Comparison of ENCODE assay signal across 1 cellular context in the genomic region with DNA sequence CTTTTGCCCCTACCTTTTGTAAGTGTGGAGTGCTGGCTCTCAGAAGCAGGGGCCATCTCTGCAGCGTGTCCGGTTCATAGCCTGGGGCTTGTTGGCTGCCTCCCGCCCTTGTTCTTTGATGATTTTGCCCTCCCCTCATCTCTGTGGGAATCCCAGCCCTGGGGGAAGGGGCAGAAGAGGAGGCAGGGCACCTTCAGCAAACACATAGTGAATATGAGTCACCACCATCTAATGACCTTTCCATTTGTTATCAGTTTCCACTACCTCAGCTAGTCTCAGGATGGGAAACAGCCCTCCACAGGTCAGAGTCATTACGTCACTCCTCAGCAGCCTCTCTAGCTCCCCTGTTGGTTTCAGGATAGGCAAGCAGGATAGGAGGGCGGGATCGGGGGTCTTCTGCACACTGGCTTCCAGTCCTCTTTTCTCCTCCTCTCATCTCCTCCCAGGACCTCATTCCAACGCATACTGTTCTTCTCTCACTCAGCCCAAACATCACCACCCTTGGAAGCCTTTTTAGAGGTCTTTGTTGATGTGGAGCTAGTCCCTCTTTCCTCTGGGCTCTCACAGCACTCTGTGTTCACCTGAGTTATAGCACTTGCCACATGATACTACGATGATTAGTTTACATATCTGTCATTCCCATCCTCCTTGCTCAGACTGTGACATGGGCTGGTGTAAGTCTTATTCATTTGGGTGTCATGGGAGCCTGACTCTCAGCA.
TF ChIP-seq lines count a peak whose summit lies in the region.

No MANE protein-coding gene starts in this region.

TF ChIP-seq in HepG2, 621 proteins besides CTCF, POLR2A, EP300 and RAD21 (continued from another document and continues in another):
- TF ChIP-seq RBM22 (optimal IDR thresholded peaks at IDR 0.05; ENCODE audit: low read length) (no peak), CBX1 (IDR thresholded peaks at IDR 0.05; ENCODE audit: low read depth) (peak; percentile 68), SETDB1 (CRISPR knock-in tag; IDR thresholded peaks at IDR 0.05; ENCODE audit: borderline replicate concordance) (no peak), ZNF232 (CRISPR knock-in tag; IDR thresholded peaks at IDR 0.05; ENCODE audit: borderline replicate concordance) (peak; percentile 70; the same call in 1 of the 2 replicates), ZNF619 (CRISPR knock-in tag; IDR thresholded peaks at IDR 0.05) (no peak), KDM6A (CRISPR knock-in tag; IDR thresholded peaks at IDR 0.05; ENCODE audit: low read depth) (peak; percentile 50; the same call in 1 of the 2 replicates), PHF8 (CRISPR knock-in tag; IDR thresholded peaks at IDR 0.05) (peak; percentile 31; the same call in 1 of the 2 replicates), ZMYM3 (CRISPR knock-in tag; IDR thresholded peaks at IDR 0.05) (no peak; the same call in none of the 2 replicates), ZNF543 (CRISPR knock-in tag; IDR thresholded peaks at IDR 0.05) (0 out of 2 replicates have a peak, but pooled peaks have one; percentile 26), ARNT (IDR thresholded peaks at IDR 0.05) (no peak), JUNB (CRISPR knock-in tag; IDR thresholded peaks at IDR 0.05; ENCODE audit: borderline replicate concordance) (peak; percentile 97), ZNF496 (CRISPR knock-in tag; IDR thresholded peaks at IDR 0.05; ENCODE audit: insufficient replicate concordance) (no peak), BCL3 (CRISPR knock-in tag; IDR thresholded peaks at IDR 0.05) (no peak), ZEB1 (IDR thresholded peaks at IDR 0.05; ENCODE audit: insufficient replicate concordance, low read depth) (no peak), SSRP1 (CRISPR knock-in tag; IDR thresholded peaks at IDR 0.05) (no peak), SNAPC2 (CRISPR knock-in tag; IDR thresholded peaks at IDR 0.05) (no peak), GLI4 (CRISPR knock-in tag; IDR thresholded peaks at IDR 0.05; ENCODE audit: borderline replicate concordance) (no peak), IKZF4 (CRISPR knock-in tag; IDR thresholded peaks at IDR 0.05; ENCODE audit: borderline replicate concordance, low read depth, not compliant biosample characterization) (no peak), ZNF75D (CRISPR knock-in tag; IDR thresholded peaks at IDR 0.05; ENCODE audit: borderline replicate concordance) (no peak), ZNF746 (CRISPR knock-in tag; IDR thresholded peaks at IDR 0.05) (peak; percentile 94), SP1 (IDR thresholded peaks at IDR 0.05) (no peak), SP1 (CRISPR knock-in tag; IDR thresholded peaks at IDR 0.05) (no peak), ZNF383 (CRISPR knock-in tag; IDR thresholded peaks at IDR 0.05; ENCODE audit: borderline replicate concordance) (no peak), ZNF10 (CRISPR knock-in tag; IDR thresholded peaks at IDR 0.05; ENCODE audit: borderline replicate concordance, low read depth) (no peak), ZNF354B (CRISPR knock-in tag; IDR thresholded peaks at IDR 0.05) (no peak), NFATC3 (CRISPR knock-in tag; IDR thresholded peaks at IDR 0.05) (peak; percentile 54; the same call in 1 of the 2 replicates), EHMT2 (IDR thresholded peaks at IDR 0.05; ENCODE audit: borderline replicate concordance, low read depth, low read length) (no peak), ZNF256 (CRISPR knock-in tag; conservative IDR thresholded peaks at IDR 0.05) (no peak), FOXC1 (CRISPR knock-in tag; IDR thresholded peaks at IDR 0.05; ENCODE audit: borderline replicate concordance) (no peak), SNRNP70 (IDR thresholded peaks at IDR 0.05; ENCODE audit: low read depth, low read length) (no peak), ZNF850 (CRISPR knock-in tag; conservative IDR thresholded peaks at IDR 0.05) (no peak), ZNF260 (CRISPR knock-in tag; IDR thresholded peaks at IDR 0.05; ENCODE audit: borderline replicate concordance, low read depth) (no peak), ZSCAN21 (CRISPR knock-in tag; IDR thresholded peaks at IDR 0.05; ENCODE audit: borderline replicate concordance) (no peak), ZNF770 (CRISPR knock-in tag; IDR thresholded peaks at IDR 0.05) (0 out of 2 replicates have a peak, but pooled peaks have one; percentile 19), KLF6 (CRISPR knock-in tag; IDR thresholded peaks at IDR 0.05) (no peak), MAFK (conservative IDR thresholded peaks at IDR 0.05 in 1 of 2, IDR thresholded peaks at IDR 0.05 in 1 of 2; ENCODE audit: low read length in 2 of 2) (peak; percentile 35 to 44; a peak in 2 of 4 replicates), ZBTB21 (CRISPR knock-in tag; IDR thresholded peaks at IDR 0.05) (peak; percentile 91), HBP1 (CRISPR knock-in tag; IDR thresholded peaks at IDR 0.05; ENCODE audit: low read depth) (no peak), ZZZ3 (CRISPR knock-in tag; IDR thresholded peaks at IDR 0.05; ENCODE audit: borderline replicate concordance) (no peak), RBFOX2 (IDR thresholded peaks at IDR 0.05; ENCODE audit: low read depth, low read length) (no peak), PATZ1 (CRISPR knock-in tag; IDR thresholded peaks at IDR 0.05) (peak; percentile 95), AKAP8 (CRISPR knock-in tag; IDR thresholded peaks at IDR 0.05) (0 out of 2 replicates have a peak, but pooled peaks have one; percentile 42), MED13 (CRISPR knock-in tag; IDR thresholded peaks at IDR 0.05) (peak; percentile 62), KLF9 (CRISPR knock-in tag; IDR thresholded peaks at IDR 0.05; ENCODE audit: low read depth) (0 out of 2 replicates have a peak, but pooled peaks have one; percentile 14), HOXA9 (CRISPR knock-in tag; IDR thresholded peaks at IDR 0.05; ENCODE audit: borderline replicate concordance) (no peak), MXD3 (CRISPR knock-in tag; IDR thresholded peaks at IDR 0.05) (no peak; the same call in 1 of the 2 replicates), PHF20 (CRISPR knock-in tag; IDR thresholded peaks at IDR 0.05) (no peak), ZNF3 (CRISPR knock-in tag; IDR thresholded peaks at IDR 0.05) (no peak), ZNF549 (CRISPR knock-in tag; IDR thresholded peaks at IDR 0.05) (no peak)
- TF ChIP-seq, protein P1, sequence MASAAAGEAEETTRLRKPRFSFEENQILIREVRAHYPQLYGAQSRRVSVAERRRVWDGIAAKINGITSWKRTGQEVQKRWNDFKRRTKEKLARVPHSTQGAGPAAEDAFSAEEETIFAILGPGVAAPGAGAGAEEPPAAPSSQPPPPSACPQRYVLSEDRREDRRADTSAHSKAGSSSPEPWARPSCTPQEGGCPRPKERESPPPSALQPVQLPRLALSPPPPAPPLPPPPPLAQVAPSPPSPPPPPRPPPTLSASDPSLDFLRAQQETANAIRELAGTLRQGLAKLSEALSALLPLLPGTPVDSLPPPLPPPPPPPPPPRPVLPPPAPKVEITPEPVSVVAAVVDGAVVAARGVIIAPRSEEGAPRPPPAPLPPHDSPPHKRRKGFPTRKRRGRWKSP (CRISPR knock-in tag; IDR thresholded peaks at IDR 0.05), result no peak
- TF ChIP-seq, protein P2, sequence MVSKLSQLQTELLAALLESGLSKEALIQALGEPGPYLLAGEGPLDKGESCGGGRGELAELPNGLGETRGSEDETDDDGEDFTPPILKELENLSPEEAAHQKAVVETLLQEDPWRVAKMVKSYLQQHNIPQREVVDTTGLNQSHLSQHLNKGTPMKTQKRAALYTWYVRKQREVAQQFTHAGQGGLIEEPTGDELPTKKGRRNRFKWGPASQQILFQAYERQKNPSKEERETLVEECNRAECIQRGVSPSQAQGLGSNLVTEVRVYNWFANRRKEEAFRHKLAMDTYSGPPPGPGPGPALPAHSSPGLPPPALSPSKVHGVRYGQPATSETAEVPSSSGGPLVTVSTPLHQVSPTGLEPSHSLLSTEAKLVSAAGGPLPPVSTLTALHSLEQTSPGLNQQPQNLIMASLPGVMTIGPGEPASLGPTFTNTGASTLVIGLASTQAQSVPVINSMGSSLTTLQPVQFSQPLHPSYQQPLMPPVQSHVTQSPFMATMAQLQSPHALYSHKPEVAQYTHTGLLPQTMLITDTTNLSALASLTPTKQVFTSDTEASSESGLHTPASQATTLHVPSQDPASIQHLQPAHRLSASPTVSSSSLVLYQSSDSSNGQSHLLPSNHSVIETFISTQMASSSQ (IDR thresholded peaks at IDR 0.05; ENCODE audit: low read depth), result peak; percentile 24; the same call in 1 of the 2 replicates
- TF ChIP-seq, protein P2 (CRISPR knock-in tag; IDR thresholded peaks at IDR 0.05; ENCODE audit: borderline replicate concordance), result peak; percentile 87
- TF ChIP-seq, protein P3, sequence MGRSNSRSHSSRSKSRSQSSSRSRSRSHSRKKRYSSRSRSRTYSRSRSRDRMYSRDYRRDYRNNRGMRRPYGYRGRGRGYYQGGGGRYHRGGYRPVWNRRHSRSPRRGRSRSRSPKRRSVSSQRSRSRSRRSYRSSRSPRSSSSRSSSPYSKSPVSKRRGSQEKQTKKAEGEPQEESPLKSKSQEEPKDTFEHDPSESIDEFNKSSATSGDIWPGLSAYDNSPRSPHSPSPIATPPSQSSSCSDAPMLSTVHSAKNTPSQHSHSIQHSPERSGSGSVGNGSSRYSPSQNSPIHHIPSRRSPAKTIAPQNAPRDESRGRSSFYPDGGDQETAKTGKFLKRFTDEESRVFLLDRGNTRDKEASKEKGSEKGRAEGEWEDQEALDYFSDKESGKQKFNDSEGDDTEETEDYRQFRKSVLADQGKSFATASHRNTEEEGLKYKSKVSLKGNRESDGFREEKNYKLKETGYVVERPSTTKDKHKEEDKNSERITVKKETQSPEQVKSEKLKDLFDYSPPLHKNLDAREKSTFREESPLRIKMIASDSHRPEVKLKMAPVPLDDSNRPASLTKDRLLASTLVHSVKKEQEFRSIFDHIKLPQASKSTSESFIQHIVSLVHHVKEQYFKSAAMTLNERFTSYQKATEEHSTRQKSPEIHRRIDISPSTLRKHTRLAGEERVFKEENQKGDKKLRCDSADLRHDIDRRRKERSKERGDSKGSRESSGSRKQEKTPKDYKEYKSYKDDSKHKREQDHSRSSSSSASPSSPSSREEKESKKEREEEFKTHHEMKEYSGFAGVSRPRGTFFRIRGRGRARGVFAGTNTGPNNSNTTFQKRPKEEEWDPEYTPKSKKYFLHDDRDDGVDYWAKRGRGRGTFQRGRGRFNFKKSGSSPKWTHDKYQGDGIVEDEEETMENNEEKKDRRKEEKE (IDR thresholded peaks at IDR 0.05), result no peak
